18 cellular contexts compared by ENCODE assay signal in genomic region chr21:46117586-46118304, GRCh38. TPM values are rescaled to one million over a fixed set of nuclear protein-coding genes. Genes with fewer than 3 reads are reported as not detected.
A peak's percentile ranks its signal among the peaks of the same experiment; 100 is the strongest.
DNase-seq lines count a peak whose midpoint lies in the region; ATAC-seq, FAIRE-seq and TF ChIP-seq lines count a peak whose summit lies in the region.
"Had no signal": no experiment of that assay in that cellular context is flagged by ENCODE, and none has a peak within 500 bp of the region (broad histone marks: within the 10 kb centered on the region; RNA-seq: fewer than 3 reads in every experiment).

No MANE protein-coding gene starts in this region.

- intact Hi-C loops in right lobe of liver (cut with DNase I): no loop called here
- intact Hi-C loops in HepG2 (cut with micrococcal nuclease; ENCODE audit: unreplicated experiment): no loop called here
- intact Hi-C loops in aorta (cut with DNase I): no loop called here

- FAIRE-seq in HepG2 (lab: Jason Lieb, UNC): no peak

- H3K27ac ChIP-seq in right lobe of liver (no peak overlapping the region), HepG2 (ENCODE audit: extremely low read length, insufficient read depth, low read length) (no peak overlapping the region), coronary artery (peak overlapping the region in 1 of 2 donors; percentile 41), aorta (ENCODE audit: low read depth in 1 of 2, low read length in 2 of 2) (no peak overlapping the region)
- H3K27ac ChIP-seq: C4-2B, KMS-11, neutrophil had no signal

- no peaks in the 10 kb centered on the region for H4K20me1 ChIP-seq in HepG2 (ENCODE audit: insufficient read depth, low read length)

- no peak overlapping the region for H3K4me2 ChIP-seq in HepG2 (ENCODE audit: low read depth, low read length)
- H3K4me2 ChIP-seq: KMS-11 had no signal

- TF ChIP-seq CTCF in right lobe of liver (IDR thresholded peaks at IDR 0.05) (no peak), HepG2 (CRISPR knock-in tag; IDR thresholded peaks at IDR 0.05) (no peak), coronary artery (IDR thresholded peaks at IDR 0.05) (no peak)

- no peaks in the 10 kb centered on the region for H3K9me3 ChIP-seq in right lobe of liver
- H3K9me3 ChIP-seq in HepG2 (ENCODE audit: low read length): peaks cover 5% of the 10 kb centered on the region; the same call in 1 of the 2 replicates
- no peaks in the 10 kb centered on the region for H3K9me3 ChIP-seq in aorta (ENCODE audit: control insufficient read depth, low read length)
- H3K9me3 ChIP-seq: neutrophil had no signal

- ATAC-seq in right lobe of liver (no peak), HepG2 (no peak), aorta (ENCODE audit: low FRiP score) (no peak)
- ATAC-seq: HCT116 had no signal

- no peaks in the 10 kb centered on the region for H3K79me2 ChIP-seq in HepG2 (ENCODE audit: insufficient read depth, low read length)

- no peak for TF ChIP-seq POLR2A in right lobe of liver (IDR thresholded peaks at IDR 0.05)
- TF ChIP-seq POLR2A in HepG2 (IDR thresholded peaks at IDR 0.05; ENCODE audit: insufficient read depth in 1 of 2, low read depth in 2 of 2, low read length in 2 of 2): no peak
- TF ChIP-seq POLR2A in erythroblast (IDR thresholded peaks at IDR 0.05; ENCODE audit: low read length): no peak

- H3K4me1 ChIP-seq in right lobe of liver (no peaks in the 10 kb centered on the region), HepG2 (ENCODE audit: insufficient read depth, low read length) (no peaks in the 10 kb centered on the region), aorta (ENCODE audit: control insufficient read depth in 1 of 2, insufficient read depth in 2 of 2, low read length in 2 of 2) (no peaks in the 10 kb centered on the region)

- no peak overlapping the region for H3K9ac ChIP-seq in HepG2 (ENCODE audit: insufficient read depth, low read depth, low read length)
- H3K9ac ChIP-seq: KMS-11 had no signal

- no peak overlapping the region for H2AFZ ChIP-seq in HepG2 (ENCODE audit: low read length)

- no peak overlapping the region for H3K4me3 ChIP-seq in right lobe of liver
- no peak overlapping the region for H3K4me3 ChIP-seq in HepG2 (replicated peaks in 1 of 3; ENCODE audit: insufficient read depth in 1 of 3, low read depth in 2 of 3, low read length in 3 of 3)
- no peak overlapping the region for H3K4me3 ChIP-seq in coronary artery
- no peak overlapping the region for H3K4me3 ChIP-seq in aorta (ENCODE audit: low read length in 2 of 2)

- H3K27me3 ChIP-seq in right lobe of liver (no peaks in the 10 kb centered on the region), HepG2 (ENCODE audit: control insufficient read depth in 1 of 2, insufficient read depth in 2 of 2, low read length in 2 of 2) (peaks cover 5 to 33% of the 10 kb centered on the region in 2 experiments; a peak in 3 of 5 replicates), aorta (ENCODE audit: control insufficient read depth in 1 of 2, insufficient read depth in 2 of 2, low read length in 1 of 2) (no peaks in the 10 kb centered on the region)
- H3K27me3 ChIP-seq: neutrophil had no signal

- no TSS peak for BruUV-seq in HepG2 (replicated peaks; lab: Mats Ljungman, UMichigan)

- 45% methylated on average over 4 of the region's 29 CpGs for WGBS in right lobe of liver (ENCODE audit: insufficient coverage, low coverage, low lambda C conversion rate, missing lambda C conversion rate)
- WGBS in HepG2 (ENCODE audit: low lambda C conversion rate): 8% methylated on average over 5 of the region's 29 CpGs
- WGBS in aorta, 2 donors: 79 to 83% methylated on average over 29 of the region's 29 CpGs

- no peak for TF ChIP-seq RAD21 in HepG2 (CRISPR knock-in tag; IDR thresholded peaks at IDR 0.05)

- TF ChIP-seq EP300 in HepG2 (IDR thresholded peaks at IDR 0.05; ENCODE audit: low read depth in 2 of 2, low read length in 2 of 2): no peak
- no peak for TF ChIP-seq EP300 in HepG2 (CRISPR knock-in tag; IDR thresholded peaks at IDR 0.05; ENCODE audit: borderline replicate concordance)

- H3K36me3 ChIP-seq in right lobe of liver: no peaks in the 10 kb centered on the region
- H3K36me3 ChIP-seq in HepG2 (replicated peaks in 1 of 2; ENCODE audit: control insufficient read depth in 1 of 2, insufficient read depth in 2 of 2, low read length in 2 of 2): no peaks in the 10 kb centered on the region
- peaks cover 18 to 49% of the 10 kb centered on the region in 2 donors for H3K36me3 ChIP-seq in aorta (ENCODE audit: control insufficient read depth in 1 of 2, insufficient read depth in 2 of 2, low read length in 1 of 2)
- H3K36me3 ChIP-seq: neutrophil had no signal

- in situ Hi-C loops in HepG2 (cut with HindIII; ENCODE audit: extremely low pct_ligation_motif_present, low pct_unique_long_range_greater_than_20kb): no loop called here

- CTCF ChIA-PET in HepG2 (lab: Yijun Ruan, JAX; ENCODE audit: low intra/inter-chr PET ratio, low total read pairs): no interaction called here

- POLR2A ChIA-PET in HepG2 (lab: Yijun Ruan, JAX): no interaction called here

- DNase-seq in right lobe of liver: peak; percentile 19 to 57 (median 44)
- no peak for DNase-seq in HepG2 (ENCODE audit: low spot score)
- peak; percentile 71 for DNase-seq in coronary artery (ENCODE audit: low spot score)
- peak; percentile 89 for DNase-seq in mesenteric fat pad (ENCODE audit: low spot score)
- DNase-seq in aorta: peak; percentile 42 to 71
- DNase-seq in erythroblast (lab: John Stamatoyannopoulos, UW): no peak
- no peak for DNase-seq in Ammon's horn (ENCODE audit: low spot score)
- DNase-seq in T1000 (lab: John Stamatoyannopoulos, UW): no peak
- DNase-seq: activated CD4-positive, CD25-positive, alpha-beta regulatory T cell; anterior cingulate cortex; cortex of kidney; NCI-H1436; NCI-H510A; stimulated activated CD4-positive, alpha-beta T cell treated with anti-CD3 and anti-CD28 coated beads, Interleukin-12 subunit alpha, Interleukin-12 subunit beta, amount 100 ng/mL, for 4 hours had no signal

RNA-seq across cellular contexts. Expression of gene COL6A2, which starts 19.8 kb away (rescaled TPM):
- total RNA-seq in right lobe of liver (10 to 100 TPM; 17.3 to 81.7 (median 38.4) TPM), HepG2 (2016; rRNA removed; fragmentation: Illumina TruSeq; extraction: Trizol) (0.07 and 0.14 TPM in 2 replicates), mesenteric fat pad (735 TPM), aorta (1,000 to 10,000 TPM; 1,386 to 1,431 TPM)
- not detected in 2 replicates for total RNA-seq in HepG2 (2016; cell fraction: cytosol; rRNA removed; fragmentation: Illumina TruSeq; extraction: Trizol; ENCODE audit: low read depth)
- 0.06 TPM in 1 of 2 replicates, not detected in the other for total RNA-seq in HepG2 (2016; cell fraction: insoluble cytoplasmic fraction; rRNA removed; fragmentation: Illumina TruSeq; extraction: Trizol)
- total RNA-seq in HepG2 (2016; cell fraction: membrane; rRNA removed; fragmentation: Illumina TruSeq; extraction: Trizol): not detected in 2 replicates
- 0.13 and 0.22 TPM in 2 replicates for total RNA-seq in HepG2 (2016; cell fraction: nucleus; rRNA removed; fragmentation: Illumina TruSeq; extraction: Trizol)
- polyA plus RNA-seq in HepG2 (2011; rRNA removed) (0.41 and 1.6 TPM in 2 replicates), aorta (1,000 to 10,000 TPM in 1 of 2 donors, 100 to 1,000 TPM in 1; 335 to 3,611 TPM)
- 0.27 and 0.31 TPM in 2 replicates for polyA plus RNA-seq in HepG2 (2011; cell fraction: cytosol; rRNA removed)
- 8.5 and 10.4 TPM in 2 replicates for polyA plus RNA-seq in HepG2 (2011; cell fraction: nucleus; rRNA removed)
- polyA plus RNA-seq in HepG2 (2012): 0.36 and 0.81 TPM in 2 replicates
- polyA plus RNA-seq in HepG2 (2016; cell fraction: cytosol; fragmentation: Illumina TruSeq; extraction: Trizol; ENCODE audit: low read depth): not detected in 2 replicates
- not detected in 2 replicates for polyA plus RNA-seq in HepG2 (2016; cell fraction: insoluble cytoplasmic fraction; fragmentation: Illumina TruSeq; extraction: Trizol; ENCODE audit: low read depth)
- polyA plus RNA-seq in HepG2 (2016; cell fraction: membrane; fragmentation: Illumina TruSeq; extraction: Trizol; ENCODE audit: low read depth): not detected in 2 replicates
- polyA plus RNA-seq in HepG2 (2016; cell fraction: nucleus; fragmentation: Illumina TruSeq; extraction: Trizol; ENCODE audit: insufficient read depth, low read depth): 0.48 and 0.69 TPM in 2 replicates
- polyA minus RNA-seq in HepG2 (2011; rRNA and poly(A)+ RNA removed; ENCODE audit: low replicate concordance): 0.44 TPM in 1 of 2 replicates, not detected in the other
- polyA minus RNA-seq in HepG2 (2011; cell fraction: cytosol; rRNA and poly(A)+ RNA removed): not detected in 2 replicates
- polyA minus RNA-seq in HepG2 (2011; cell fraction: nucleus; rRNA and poly(A)+ RNA removed): 0.52 and 1.2 TPM in 2 replicates

RNA-seq across cellular contexts. Expression of gene FTCD, which starts 37.6 kb away (rescaled TPM):
- 100 to 1,000 TPM; 141 to 668 (median 417) TPM for total RNA-seq in right lobe of liver
- total RNA-seq in HepG2 (2016; rRNA removed; fragmentation: Illumina TruSeq; extraction: Trizol): 78.5 and 105 TPM in 2 replicates
- 13.1 and 13.2 TPM in 2 replicates for total RNA-seq in HepG2 (2016; cell fraction: cytosol; rRNA removed; fragmentation: Illumina TruSeq; extraction: Trizol; ENCODE audit: low read depth)
- 61.2 and 115 TPM in 2 replicates for total RNA-seq in HepG2 (2016; cell fraction: insoluble cytoplasmic fraction; rRNA removed; fragmentation: Illumina TruSeq; extraction: Trizol)
- total RNA-seq in HepG2 (2016; cell fraction: membrane; rRNA removed; fragmentation: Illumina TruSeq; extraction: Trizol): 21.0 and 27.4 TPM in 2 replicates
- total RNA-seq in HepG2 (2016; cell fraction: nucleus; rRNA removed; fragmentation: Illumina TruSeq; extraction: Trizol): 94.5 and 110 TPM in 2 replicates
- polyA plus RNA-seq in HepG2 (2011; rRNA removed): 75.7 and 112 TPM in 2 replicates
- 34.7 and 61.2 TPM in 2 replicates for polyA plus RNA-seq in HepG2 (2011; cell fraction: cytosol; rRNA removed)
- 656 and 751 TPM in 2 replicates for polyA plus RNA-seq in HepG2 (2011; cell fraction: nucleus; rRNA removed)
- 108 and 140 TPM in 2 replicates for polyA plus RNA-seq in HepG2 (2012)
- 11.0 and 12.4 TPM in 2 replicates for polyA plus RNA-seq in HepG2 (2016; cell fraction: cytosol; fragmentation: Illumina TruSeq; extraction: Trizol; ENCODE audit: low read depth)
- 47.9 and 52.0 TPM in 2 replicates for polyA plus RNA-seq in HepG2 (2016; cell fraction: insoluble cytoplasmic fraction; fragmentation: Illumina TruSeq; extraction: Trizol; ENCODE audit: low read depth)
- polyA plus RNA-seq in HepG2 (2016; cell fraction: membrane; fragmentation: Illumina TruSeq; extraction: Trizol; ENCODE audit: low read depth): 11.9 and 17.7 TPM in 2 replicates
- polyA plus RNA-seq in HepG2 (2016; cell fraction: nucleus; fragmentation: Illumina TruSeq; extraction: Trizol; ENCODE audit: insufficient read depth, low read depth): 369 and 379 TPM in 2 replicates
- 0.42 and 84.7 TPM in 2 replicates for polyA minus RNA-seq in HepG2 (2011; rRNA and poly(A)+ RNA removed; ENCODE audit: low replicate concordance)
- 33.3 and 39.2 TPM in 2 replicates for polyA minus RNA-seq in HepG2 (2011; cell fraction: cytosol; rRNA and poly(A)+ RNA removed)
- 93.9 and 118 TPM in 2 replicates for polyA minus RNA-seq in HepG2 (2011; cell fraction: nucleus; rRNA and poly(A)+ RNA removed)
- total RNA-seq in mesenteric fat pad: 0.32 TPM
- total RNA-seq in aorta: 1 to 10 TPM; 1.1 to 2.6 TPM
- polyA plus RNA-seq in aorta: 1 to 10 TPM in 1 of 2 donors, under 1 TPM in 1; 0.50 to 8.7 TPM

Comparison
In these comparisons a context has a peak if more than half of its experiments do, and no peak if none do; other contexts are left out.
1. DNase-seq: peak in right lobe of liver (3 of 3), coronary artery (single experiment), mesenteric fat pad (single experiment) and aorta (2 of 2); none in HepG2 (single experiment), erythroblast (0 of 2), Ammon's horn (single experiment) and T1000 (single experiment).
2. RNA of gene COL6A2, which starts 19.8 kb away (total RNA-seq): 1,386 to 1,431 TPM in aorta, 735 TPM in mesenteric fat pad (single experiment) and 17.3 to 81.7 TPM in right lobe of liver; 0.06 to 0.22 TPM in HepG2; every median in the first group is over 10 times any median in the second.